20 cellular contexts compared by ENCODE assay signal in the genomic region with DNA sequence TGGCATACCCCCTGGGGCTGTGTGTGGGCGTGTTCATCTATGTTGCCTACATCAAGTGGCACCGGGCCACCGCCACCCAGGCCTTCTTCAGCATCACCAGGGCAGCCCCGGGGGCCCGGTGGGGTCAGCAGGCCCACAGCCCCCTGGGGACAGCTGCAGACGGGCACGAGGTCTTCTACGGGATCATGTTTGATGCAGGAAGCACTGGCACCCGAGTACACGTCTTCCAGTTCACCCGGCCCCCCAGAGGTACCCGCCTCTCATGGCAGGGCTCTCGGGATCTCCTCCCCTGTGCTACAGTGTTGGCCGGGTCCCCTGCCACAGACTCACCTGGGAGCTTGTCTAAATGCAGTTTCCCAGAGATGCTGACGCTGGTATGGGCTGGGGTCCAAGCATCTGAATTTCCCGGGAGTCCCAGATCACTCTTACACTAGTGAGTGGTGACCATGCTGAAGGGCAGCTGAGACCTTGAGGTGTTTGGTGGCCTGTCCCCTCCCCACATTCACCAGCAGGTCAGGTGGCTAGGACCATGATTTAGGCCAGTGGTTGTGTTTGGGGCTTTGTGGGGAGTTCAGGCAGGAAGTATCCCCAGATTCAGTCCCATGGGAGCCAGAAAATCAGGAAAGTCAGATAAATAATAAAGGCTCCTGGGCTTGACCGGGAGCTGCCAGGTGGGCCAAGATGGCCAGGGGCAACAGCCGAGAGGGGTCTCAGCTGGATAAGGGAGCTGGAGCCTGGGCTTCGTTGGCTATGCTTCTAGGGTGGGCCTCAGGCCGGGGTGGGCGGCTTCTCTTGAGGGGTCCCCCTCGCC.
"Had no signal": no experiment of that assay in that cellular context is flagged by ENCODE, and none has a peak within 500 bp of the region (broad histone marks: within the 10 kb centered on the region; RNA-seq: fewer than 3 reads in every experiment).

No MANE protein-coding gene starts in this region.

- H3K4me3 ChIP-seq: lower lobe of right lung, neural progenitor cell, suprapubic skin, upper lobe of left lung had no signal

- H2AFZ ChIP-seq: neural progenitor cell had no signal

- H3K27ac Mint-ChIP-seq: activated CD8-positive, alpha-beta T cell treated with anti-CD3 and anti-CD28 coated beads, Interleukin-2, amount 10 ng/mL, durations not matched to agents 7 days and 5 days; activated naive CD8-positive, alpha-beta T cell; brain; WTC11 had no signal

- DNase-seq: activated CD4-positive, alpha-beta T cell treated with anti-CD3 and anti-CD28 coated beads for 4 hours; activated CD8-positive, alpha-beta T cell treated with anti-CD3 and anti-CD28 coated beads, Interleukin-2, amount 10 ng/mL, durations not matched to agents 7 days and 5 days; activated gamma-delta T cell treated with Interleukin-2 at 50 U/mL for 16 hours; amniotic stem cell; central memory CD4-positive, alpha-beta T cell; cortex of kidney; effector memory CD4-positive, alpha-beta T cell; foreskin fibroblast; lower lobe of right lung; midbrain; retina; stimulated activated CD4-positive, alpha-beta T cell treated with anti-CD3 and anti-CD28 coated beads, Interleukin-4, amount 100 ng/mL, for 24 hours; stimulated activated naive CD8-positive, alpha-beta T cell treated with anti-CD3 and anti-CD28 coated beads, Interleukin-15, Interleukin-2, amounts not matched to agents 100 U/mL and 50 U/mL, for 24 hours; T-helper 2 cell; upper lobe of left lung had no signal

- H3K9ac ChIP-seq: neural progenitor cell had no signal

- H3K9me3 Mint-ChIP-seq: WTC11 had no signal

- H3K27me3 ChIP-seq: neural progenitor cell, suprapubic skin, upper lobe of left lung had no signal

- H3K27ac ChIP-seq: lower lobe of right lung, neural progenitor cell, suprapubic skin, upper lobe of left lung had no signal

- H3K36me3 ChIP-seq: neural progenitor cell had no signal

- H3K9me3 ChIP-seq: lower lobe of right lung, suprapubic skin, upper lobe of left lung had no signal

- H3K4me3 Mint-ChIP-seq: activated CD8-positive, alpha-beta T cell treated with anti-CD3 and anti-CD28 coated beads, Interleukin-2, amount 10 ng/mL, durations not matched to agents 7 days and 5 days; activated naive CD8-positive, alpha-beta T cell; brain; WTC11 had no signal

- H3K27me3 Mint-ChIP-seq: activated naive CD8-positive, alpha-beta T cell; brain had no signal

- H3K4me2 ChIP-seq: neural progenitor cell had no signal

- ATAC-seq: activated CD8-positive, alpha-beta T cell treated with anti-CD3 and anti-CD28 coated beads, Interleukin-2, amount 10 ng/mL, durations not matched to agents 7 days and 5 days; lower lobe of right lung; stimulated activated naive CD8-positive, alpha-beta T cell treated with anti-CD3 and anti-CD28 coated beads, Interleukin-15, Interleukin-2, amounts not matched to agents 100 U/mL and 50 U/mL, for 24 hours; WTC11 had no signal
